Comparison of ENCODE assay signal across 1 cellular context in the genomic region with DNA sequence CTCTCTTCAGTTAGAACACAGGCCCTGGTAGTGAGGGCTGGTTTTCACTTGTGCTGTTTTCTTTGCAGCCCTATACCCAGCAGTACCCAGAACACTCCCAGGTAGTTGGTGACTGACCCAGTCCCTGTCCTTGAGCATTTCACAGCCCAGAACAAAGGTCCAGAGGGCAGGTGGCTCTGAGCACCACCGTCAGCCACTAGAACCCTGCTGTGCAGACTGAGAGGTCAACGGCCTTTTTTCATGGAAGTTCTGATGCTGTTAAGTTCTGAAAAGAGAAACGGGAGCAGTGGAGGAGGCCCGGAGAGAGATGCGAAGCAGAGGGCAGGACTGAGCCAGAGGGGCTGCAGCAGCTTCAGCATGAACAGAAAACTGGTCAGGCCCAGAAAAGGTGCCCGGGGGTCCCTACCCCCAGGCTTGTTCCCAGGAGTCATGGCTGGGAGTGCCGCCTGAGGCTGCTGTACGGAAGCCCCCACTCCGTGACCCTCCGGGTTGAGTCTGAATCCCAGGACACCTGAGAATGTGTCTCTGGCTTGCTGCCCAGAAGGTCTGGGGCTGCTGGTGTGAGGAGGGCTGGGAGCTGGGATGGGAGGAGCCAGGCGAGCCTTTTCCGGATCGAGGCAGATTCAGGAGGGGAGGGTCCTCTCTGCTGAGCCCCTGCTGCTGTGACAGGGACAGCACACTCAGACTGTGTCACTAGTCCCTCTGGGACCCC.
TF ChIP-seq lines count a peak whose summit lies in the region.

No MANE protein-coding gene starts in this region.

TF ChIP-seq in HepG2, 621 proteins besides CTCF, POLR2A, EP300 and RAD21 (continued from another document and continues in another):
- TF ChIP-seq, protein P1, sequence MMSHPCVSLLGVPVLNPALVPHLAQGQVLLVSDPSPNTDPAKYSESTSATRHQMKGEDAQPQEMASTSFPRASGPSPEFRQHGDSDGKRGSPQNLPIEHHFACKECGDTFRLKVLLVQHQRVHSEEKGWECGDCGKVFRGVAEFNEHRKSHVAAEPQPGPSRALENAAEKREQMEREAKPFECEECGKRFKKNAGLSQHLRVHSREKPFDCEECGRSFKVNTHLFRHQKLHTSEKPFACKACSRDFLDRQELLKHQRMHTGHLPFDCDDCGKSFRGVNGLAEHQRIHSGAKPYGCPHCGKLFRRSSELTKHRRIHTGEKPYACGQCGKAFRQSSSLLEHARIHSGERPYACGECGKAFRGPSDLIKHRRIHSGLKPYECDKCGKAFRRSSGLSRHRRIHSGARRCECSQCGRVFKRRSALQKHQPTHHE (CRISPR knock-in tag; IDR thresholded peaks at IDR 0.05; ENCODE audit: borderline replicate concordance) = no peak
- TF ChIP-seq, protein P2, sequence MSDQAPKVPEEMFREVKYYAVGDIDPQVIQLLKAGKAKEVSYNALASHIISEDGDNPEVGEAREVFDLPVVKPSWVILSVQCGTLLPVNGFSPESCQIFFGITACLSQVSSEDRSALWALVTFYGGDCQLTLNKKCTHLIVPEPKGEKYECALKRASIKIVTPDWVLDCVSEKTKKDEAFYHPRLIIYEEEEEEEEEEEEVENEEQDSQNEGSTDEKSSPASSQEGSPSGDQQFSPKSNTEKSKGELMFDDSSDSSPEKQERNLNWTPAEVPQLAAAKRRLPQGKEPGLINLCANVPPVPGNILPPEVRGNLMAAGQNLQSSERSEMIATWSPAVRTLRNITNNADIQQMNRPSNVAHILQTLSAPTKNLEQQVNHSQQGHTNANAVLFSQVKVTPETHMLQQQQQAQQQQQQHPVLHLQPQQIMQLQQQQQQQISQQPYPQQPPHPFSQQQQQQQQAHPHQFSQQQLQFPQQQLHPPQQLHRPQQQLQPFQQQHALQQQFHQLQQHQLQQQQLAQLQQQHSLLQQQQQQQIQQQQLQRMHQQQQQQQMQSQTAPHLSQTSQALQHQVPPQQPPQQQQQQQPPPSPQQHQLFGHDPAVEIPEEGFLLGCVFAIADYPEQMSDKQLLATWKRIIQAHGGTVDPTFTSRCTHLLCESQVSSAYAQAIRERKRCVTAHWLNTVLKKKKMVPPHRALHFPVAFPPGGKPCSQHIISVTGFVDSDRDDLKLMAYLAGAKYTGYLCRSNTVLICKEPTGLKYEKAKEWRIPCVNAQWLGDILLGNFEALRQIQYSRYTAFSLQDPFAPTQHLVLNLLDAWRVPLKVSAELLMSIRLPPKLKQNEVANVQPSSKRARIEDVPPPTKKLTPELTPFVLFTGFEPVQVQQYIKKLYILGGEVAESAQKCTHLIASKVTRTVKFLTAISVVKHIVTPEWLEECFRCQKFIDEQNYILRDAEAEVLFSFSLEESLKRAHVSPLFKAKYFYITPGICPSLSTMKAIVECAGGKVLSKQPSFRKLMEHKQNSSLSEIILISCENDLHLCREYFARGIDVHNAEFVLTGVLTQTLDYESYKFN (CRISPR knock-in tag; conservative IDR thresholded peaks at IDR 0.05) = peak; percentile 74
- TF ChIP-seq PTBP1 (IDR thresholded peaks at IDR 0.05; ENCODE audit: low read depth, low read length, poor library complexity, severe bottlenecking) (no peak), MTF1 (CRISPR knock-in tag; IDR thresholded peaks at IDR 0.05) (no peak), ZNF678 (CRISPR knock-in tag; IDR thresholded peaks at IDR 0.05) (no peak), NFIC (IDR thresholded peaks at IDR 0.05; ENCODE audit: low read length) (no peak), ZNF3 (CRISPR knock-in tag; IDR thresholded peaks at IDR 0.05) (no peak), SPEN (CRISPR knock-in tag; IDR thresholded peaks at IDR 0.05; ENCODE audit: low read depth) (no peak), ZNF333 (CRISPR knock-in tag; IDR thresholded peaks at IDR 0.05; ENCODE audit: borderline replicate concordance) (no peak), ZNF232 (CRISPR knock-in tag; IDR thresholded peaks at IDR 0.05; ENCODE audit: borderline replicate concordance) (0 out of 2 replicates have a peak, but pooled peaks have one; percentile 41), ZFY (CRISPR knock-in tag; IDR thresholded peaks at IDR 0.05) (peak; percentile 30; the same call in 1 of the 2 replicates), KLF13 (CRISPR knock-in tag; IDR thresholded peaks at IDR 0.05) (no peak), ZNF510 (CRISPR knock-in tag; IDR thresholded peaks at IDR 0.05; ENCODE audit: low read depth) (no peak), ZNF572 (CRISPR knock-in tag; IDR thresholded peaks at IDR 0.05) (no peak), HCFC1 (IDR thresholded peaks at IDR 0.05; ENCODE audit: low read depth, low read length) (no peak), FOXP1 (IDR thresholded peaks at IDR 0.05) (no peak), FOXP1 (CRISPR knock-in tag; IDR thresholded peaks at IDR 0.05) (no peak), ZFX (CRISPR knock-in tag; IDR thresholded peaks at IDR 0.05; ENCODE audit: low read depth) (peak; percentile 19; the same call in 1 of the 2 replicates), ZNF550 (CRISPR knock-in tag; IDR thresholded peaks at IDR 0.05; ENCODE audit: borderline replicate concordance) (peak; percentile 79; the same call in 1 of the 2 replicates), ZNF776 (CRISPR knock-in tag; IDR thresholded peaks at IDR 0.05) (no peak), NKX3-1 (CRISPR knock-in tag; IDR thresholded peaks at IDR 0.05) (no peak), ZNF558 (CRISPR knock-in tag; IDR thresholded peaks at IDR 0.05; ENCODE audit: borderline replicate concordance) (no peak), SALL1 (CRISPR knock-in tag; IDR thresholded peaks at IDR 0.05) (peak; percentile 39; the same call in 1 of the 2 replicates), CEBPG (CRISPR knock-in tag; IDR thresholded peaks at IDR 0.05) (no peak), POLR2AphosphoS5 (IDR thresholded peaks at IDR 0.05; ENCODE audit: low read depth, low read length) (no peak), MAFG (CRISPR knock-in tag; IDR thresholded peaks at IDR 0.05) (no peak), ZNF501 (CRISPR knock-in tag; IDR thresholded peaks at IDR 0.05) (peak; percentile 44; the same call in 1 of the 2 replicates)
- TF ChIP-seq, protein P3, sequence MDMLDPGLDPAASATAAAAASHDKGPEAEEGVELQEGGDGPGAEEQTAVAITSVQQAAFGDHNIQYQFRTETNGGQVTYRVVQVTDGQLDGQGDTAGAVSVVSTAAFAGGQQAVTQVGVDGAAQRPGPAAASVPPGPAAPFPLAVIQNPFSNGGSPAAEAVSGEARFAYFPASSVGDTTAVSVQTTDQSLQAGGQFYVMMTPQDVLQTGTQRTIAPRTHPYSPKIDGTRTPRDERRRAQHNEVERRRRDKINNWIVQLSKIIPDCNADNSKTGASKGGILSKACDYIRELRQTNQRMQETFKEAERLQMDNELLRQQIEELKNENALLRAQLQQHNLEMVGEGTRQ (IDR thresholded peaks at IDR 0.05; ENCODE audit: low read depth, low read length) = no peak
- TF ChIP-seq, protein P3 (CRISPR knock-in tag; IDR thresholded peaks at IDR 0.05; ENCODE audit: borderline replicate concordance) = no peak
- TF ChIP-seq, protein P4, sequence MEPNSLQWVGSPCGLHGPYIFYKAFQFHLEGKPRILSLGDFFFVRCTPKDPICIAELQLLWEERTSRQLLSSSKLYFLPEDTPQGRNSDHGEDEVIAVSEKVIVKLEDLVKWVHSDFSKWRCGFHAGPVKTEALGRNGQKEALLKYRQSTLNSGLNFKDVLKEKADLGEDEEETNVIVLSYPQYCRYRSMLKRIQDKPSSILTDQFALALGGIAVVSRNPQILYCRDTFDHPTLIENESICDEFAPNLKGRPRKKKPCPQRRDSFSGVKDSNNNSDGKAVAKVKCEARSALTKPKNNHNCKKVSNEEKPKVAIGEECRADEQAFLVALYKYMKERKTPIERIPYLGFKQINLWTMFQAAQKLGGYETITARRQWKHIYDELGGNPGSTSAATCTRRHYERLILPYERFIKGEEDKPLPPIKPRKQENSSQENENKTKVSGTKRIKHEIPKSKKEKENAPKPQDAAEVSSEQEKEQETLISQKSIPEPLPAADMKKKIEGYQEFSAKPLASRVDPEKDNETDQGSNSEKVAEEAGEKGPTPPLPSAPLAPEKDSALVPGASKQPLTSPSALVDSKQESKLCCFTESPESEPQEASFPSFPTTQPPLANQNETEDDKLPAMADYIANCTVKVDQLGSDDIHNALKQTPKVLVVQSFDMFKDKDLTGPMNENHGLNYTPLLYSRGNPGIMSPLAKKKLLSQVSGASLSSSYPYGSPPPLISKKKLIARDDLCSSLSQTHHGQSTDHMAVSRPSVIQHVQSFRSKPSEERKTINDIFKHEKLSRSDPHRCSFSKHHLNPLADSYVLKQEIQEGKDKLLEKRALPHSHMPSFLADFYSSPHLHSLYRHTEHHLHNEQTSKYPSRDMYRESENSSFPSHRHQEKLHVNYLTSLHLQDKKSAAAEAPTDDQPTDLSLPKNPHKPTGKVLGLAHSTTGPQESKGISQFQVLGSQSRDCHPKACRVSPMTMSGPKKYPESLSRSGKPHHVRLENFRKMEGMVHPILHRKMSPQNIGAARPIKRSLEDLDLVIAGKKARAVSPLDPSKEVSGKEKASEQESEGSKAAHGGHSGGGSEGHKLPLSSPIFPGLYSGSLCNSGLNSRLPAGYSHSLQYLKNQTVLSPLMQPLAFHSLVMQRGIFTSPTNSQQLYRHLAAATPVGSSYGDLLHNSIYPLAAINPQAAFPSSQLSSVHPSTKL (CRISPR knock-in tag; IDR thresholded peaks at IDR 0.05) = no peak
- TF ChIP-seq, protein P5, sequence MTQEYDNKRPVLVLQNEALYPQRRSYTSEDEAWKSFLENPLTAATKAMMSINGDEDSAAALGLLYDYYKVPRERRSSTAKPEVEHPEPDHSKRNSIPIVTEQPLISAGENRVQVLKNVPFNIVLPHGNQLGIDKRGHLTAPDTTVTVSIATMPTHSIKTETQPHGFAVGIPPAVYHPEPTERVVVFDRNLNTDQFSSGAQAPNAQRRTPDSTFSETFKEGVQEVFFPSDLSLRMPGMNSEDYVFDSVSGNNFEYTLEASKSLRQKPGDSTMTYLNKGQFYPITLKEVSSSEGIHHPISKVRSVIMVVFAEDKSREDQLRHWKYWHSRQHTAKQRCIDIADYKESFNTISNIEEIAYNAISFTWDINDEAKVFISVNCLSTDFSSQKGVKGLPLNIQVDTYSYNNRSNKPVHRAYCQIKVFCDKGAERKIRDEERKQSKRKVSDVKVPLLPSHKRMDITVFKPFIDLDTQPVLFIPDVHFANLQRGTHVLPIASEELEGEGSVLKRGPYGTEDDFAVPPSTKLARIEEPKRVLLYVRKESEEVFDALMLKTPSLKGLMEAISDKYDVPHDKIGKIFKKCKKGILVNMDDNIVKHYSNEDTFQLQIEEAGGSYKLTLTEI (CRISPR knock-in tag; conservative IDR thresholded peaks at IDR 0.05) = no peak
- TF ChIP-seq, protein P6, sequence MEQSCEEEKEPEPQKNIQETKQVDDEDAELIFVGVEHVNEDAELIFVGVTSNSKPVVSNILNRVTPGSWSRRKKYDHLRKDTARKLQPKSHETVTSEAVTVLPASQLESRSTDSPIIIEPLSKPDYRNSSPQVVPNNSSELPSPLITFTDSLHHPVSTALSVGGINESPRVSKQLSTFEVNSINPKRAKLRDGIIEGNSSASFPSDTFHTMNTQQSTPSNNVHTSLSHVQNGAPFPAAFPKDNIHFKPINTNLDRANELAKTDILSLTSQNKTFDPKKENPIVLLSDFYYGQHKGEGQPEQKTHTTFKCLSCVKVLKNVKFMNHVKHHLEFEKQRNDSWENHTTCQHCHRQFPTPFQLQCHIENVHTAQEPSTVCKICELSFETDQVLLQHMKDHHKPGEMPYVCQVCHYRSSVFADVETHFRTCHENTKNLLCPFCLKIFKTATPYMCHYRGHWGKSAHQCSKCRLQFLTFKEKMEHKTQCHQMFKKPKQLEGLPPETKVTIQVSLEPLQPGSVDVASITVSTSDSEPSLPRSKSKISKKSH (CRISPR knock-in tag; IDR thresholded peaks at IDR 0.05; ENCODE audit: borderline replicate concordance) = 0 out of 2 replicates have a peak, but pooled peaks have one; percentile 26
- TF ChIP-seq, protein P7, sequence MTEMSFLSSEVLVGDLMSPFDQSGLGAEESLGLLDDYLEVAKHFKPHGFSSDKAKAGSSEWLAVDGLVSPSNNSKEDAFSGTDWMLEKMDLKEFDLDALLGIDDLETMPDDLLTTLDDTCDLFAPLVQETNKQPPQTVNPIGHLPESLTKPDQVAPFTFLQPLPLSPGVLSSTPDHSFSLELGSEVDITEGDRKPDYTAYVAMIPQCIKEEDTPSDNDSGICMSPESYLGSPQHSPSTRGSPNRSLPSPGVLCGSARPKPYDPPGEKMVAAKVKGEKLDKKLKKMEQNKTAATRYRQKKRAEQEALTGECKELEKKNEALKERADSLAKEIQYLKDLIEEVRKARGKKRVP (CRISPR knock-in tag; IDR thresholded peaks at IDR 0.05) = no peak
- TF ChIP-seq, protein P8, sequence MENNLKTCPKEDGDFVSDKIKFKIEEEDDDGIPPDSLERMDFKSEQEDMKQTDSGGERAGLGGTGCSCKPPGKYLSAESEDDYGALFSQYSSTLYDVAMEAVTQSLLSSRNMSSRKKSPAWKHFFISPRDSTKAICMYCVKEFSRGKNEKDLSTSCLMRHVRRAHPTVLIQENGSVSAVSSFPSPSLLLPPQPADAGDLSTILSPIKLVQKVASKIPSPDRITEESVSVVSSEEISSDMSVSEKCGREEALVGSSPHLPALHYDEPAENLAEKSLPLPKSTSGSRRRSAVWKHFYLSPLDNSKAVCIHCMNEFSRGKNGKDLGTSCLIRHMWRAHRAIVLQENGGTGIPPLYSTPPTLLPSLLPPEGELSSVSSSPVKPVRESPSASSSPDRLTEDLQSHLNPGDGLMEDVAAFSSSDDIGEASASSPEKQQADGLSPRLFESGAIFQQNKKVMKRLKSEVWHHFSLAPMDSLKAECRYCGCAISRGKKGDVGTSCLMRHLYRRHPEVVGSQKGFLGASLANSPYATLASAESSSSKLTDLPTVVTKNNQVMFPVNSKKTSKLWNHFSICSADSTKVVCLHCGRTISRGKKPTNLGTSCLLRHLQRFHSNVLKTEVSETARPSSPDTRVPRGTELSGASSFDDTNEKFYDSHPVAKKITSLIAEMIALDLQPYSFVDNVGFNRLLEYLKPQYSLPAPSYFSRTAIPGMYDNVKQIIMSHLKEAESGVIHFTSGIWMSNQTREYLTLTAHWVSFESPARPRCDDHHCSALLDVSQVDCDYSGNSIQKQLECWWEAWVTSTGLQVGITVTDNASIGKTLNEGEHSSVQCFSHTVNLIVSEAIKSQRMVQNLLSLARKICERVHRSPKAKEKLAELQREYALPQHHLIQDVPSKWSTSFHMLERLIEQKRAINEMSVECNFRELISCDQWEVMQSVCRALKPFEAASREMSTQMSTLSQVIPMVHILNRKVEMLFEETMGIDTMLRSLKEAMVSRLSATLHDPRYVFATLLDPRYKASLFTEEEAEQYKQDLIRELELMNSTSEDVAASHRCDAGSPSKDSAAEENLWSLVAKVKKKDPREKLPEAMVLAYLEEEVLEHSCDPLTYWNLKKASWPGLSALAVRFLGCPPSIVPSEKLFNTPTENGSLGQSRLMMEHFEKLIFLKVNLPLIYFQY (CRISPR knock-in tag; IDR thresholded peaks at IDR 0.05; ENCODE audit: borderline replicate concordance) = peak; percentile 97
- TF ChIP-seq, protein P9, sequence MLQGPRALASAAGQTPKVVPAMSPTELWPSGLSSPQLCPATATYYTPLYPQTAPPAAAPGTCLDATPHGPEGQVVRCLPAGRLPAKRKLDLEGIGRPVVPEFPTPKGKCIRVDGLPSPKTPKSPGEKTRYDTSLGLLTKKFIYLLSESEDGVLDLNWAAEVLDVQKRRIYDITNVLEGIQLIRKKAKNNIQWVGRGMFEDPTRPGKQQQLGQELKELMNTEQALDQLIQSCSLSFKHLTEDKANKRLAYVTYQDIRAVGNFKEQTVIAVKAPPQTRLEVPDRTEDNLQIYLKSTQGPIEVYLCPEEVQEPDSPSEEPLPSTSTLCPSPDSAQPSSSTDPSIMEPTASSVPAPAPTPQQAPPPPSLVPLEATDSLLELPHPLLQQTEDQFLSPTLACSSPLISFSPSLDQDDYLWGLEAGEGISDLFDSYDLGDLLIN (CRISPR knock-in tag; IDR thresholded peaks at IDR 0.05; ENCODE audit: borderline replicate concordance) = no peak
